ENCODE assay signal across 8 cellular contexts in genomic region chr13:21458457-21458815, GRCh38. TPM values are rescaled to one million over a fixed set of nuclear protein-coding genes. Genes with fewer than 3 reads are reported as not detected.
DNase-seq lines count a peak whose midpoint lies in the region; ATAC-seq and TF ChIP-seq lines count a peak whose summit lies in the region.

No MANE protein-coding gene starts in this region.

- peaks cover 11% of the 10 kb centered on the region for H3K36me3 Mint-ChIP-seq in CD4-positive, CD25-positive, alpha-beta regulatory T cell

- peaks cover 0 to 2% (median 0%) of the 10 kb centered on the region in 7 donors for H3K9me3 Mint-ChIP-seq in CD4-positive, CD25-positive, alpha-beta regulatory T cell

- ATAC-seq in CD4-positive, CD25-positive, alpha-beta regulatory T cell (ENCODE audit: low read depth in 2 of 2): no peak
- ATAC-seq in GM19328 (IDR thresholded peaks at IDR 0.05; ENCODE audit: unreplicated experiment) (peak; percentile 28), HG03520 (IDR thresholded peaks at IDR 0.05; ENCODE audit: unreplicated experiment) (peak; percentile 34)

- peak overlapping the region; percentile 76 to 94 (median 93) for H3K27ac Mint-ChIP-seq in CD4-positive, CD25-positive, alpha-beta regulatory T cell

- peak overlapping the region; percentile 94 to 99 (median 95) for H3K4me3 Mint-ChIP-seq in CD4-positive, CD25-positive, alpha-beta regulatory T cell

- DNase-seq in CD4-positive, CD25-positive, alpha-beta regulatory T cell: peak; percentile 34 to 72 (median 38)
- DNase-seq in SK-MEL-5 (ENCODE audit: low read depth, low spot score) (peak; percentile 52), adrenal gland (peak; percentile 26 to 74 (median 54)), NCI-H446 treated with DMSO at 0.1 percent for 48 hours (lab: John Stamatoyannopoulos, UW) (no peak)
- peak; percentile 24 to 49 (median 35) for DNase-seq in stimulated activated CD4-positive, alpha-beta T cell treated with anti-CD3 and anti-CD28 coated beads, Interleukin-12 subunit alpha, Interleukin-12 subunit beta, amount 100 ng/mL, for 48 hours (ENCODE audit: low read depth in 2 of 3, low spot score in 1 of 3)

- no peak for TF ChIP-seq POLR2A in adrenal gland (IDR thresholded peaks at IDR 0.05)

- no peaks in the 10 kb centered on the region for H3K36me3 ChIP-seq in CD4-positive, CD25-positive, alpha-beta regulatory T cell (ENCODE audit: control insufficient read depth, insufficient read depth, low read length)
- H3K36me3 ChIP-seq in adrenal gland (replicated peaks in 1 of 2) (no peaks in the 10 kb centered on the region), iPS-18a (ENCODE audit: control insufficient read depth, low read depth, low read length) (no peaks in the 10 kb centered on the region)

- H3K27ac ChIP-seq in CD4-positive, CD25-positive, alpha-beta regulatory T cell (ENCODE audit: insufficient read depth, low read length, poor library complexity, severe bottlenecking): peak overlapping the region; percentile 85
- H3K27ac ChIP-seq in adrenal gland: peak overlapping the region in 4 of 5 donors; percentile 86 to 93 (median 92)
- peak overlapping the region; percentile 73 for H3K27ac ChIP-seq in iPS-18a (ENCODE audit: low read length)

- no peaks in the 10 kb centered on the region for H3K9me3 ChIP-seq in CD4-positive, CD25-positive, alpha-beta regulatory T cell (ENCODE audit: control insufficient read depth in 2 of 2, low read length in 2 of 2)
- H3K9me3 ChIP-seq in adrenal gland (replicated peaks in 1 of 3) (no peaks in the 10 kb centered on the region), iPS-18a (ENCODE audit: control insufficient read depth, low read depth, low read length) (no peaks in the 10 kb centered on the region)

- peaks cover 25 to 49% (median 34%) of the 10 kb centered on the region in 4 donors for H3K4me1 Mint-ChIP-seq in CD4-positive, CD25-positive, alpha-beta regulatory T cell

- H3K4me1 ChIP-seq in CD4-positive, CD25-positive, alpha-beta regulatory T cell (ENCODE audit: control insufficient read depth, insufficient read depth, low read length, poor library complexity, severe bottlenecking): peaks cover 26% of the 10 kb centered on the region
- H3K4me1 ChIP-seq in adrenal gland (replicated peaks in 1 of 2) (peaks cover 0 to 18% of the 10 kb centered on the region in 2 donors), iPS-18a (ENCODE audit: control insufficient read depth, low read depth, low read length) (peaks cover 12% of the 10 kb centered on the region)

- intact Hi-C loops in adrenal gland (cut with DNase I): no loop called here

- H3K4me3 ChIP-seq in CD4-positive, CD25-positive, alpha-beta regulatory T cell (ENCODE audit: low read depth, low read length): peak overlapping the region; percentile 95
- H3K4me3 ChIP-seq in adrenal gland: peak overlapping the region; percentile 19 to 98 (median 61)
- peak overlapping the region; percentile 98 for H3K4me3 ChIP-seq in iPS-18a (ENCODE audit: low read length)

- H3K27me3 ChIP-seq in CD4-positive, CD25-positive, alpha-beta regulatory T cell (ENCODE audit: control insufficient read depth, insufficient read depth, low read length): no peaks in the 10 kb centered on the region
- no peaks in the 10 kb centered on the region for H3K27me3 ChIP-seq in adrenal gland
- no peaks in the 10 kb centered on the region for H3K27me3 ChIP-seq in iPS-18a (ENCODE audit: control insufficient read depth, insufficient read depth, low read length)

- WGBS in adrenal gland, 4 donors: 0% methylated on average over 16 of the region's 16 CpGs

- TF ChIP-seq CTCF in adrenal gland (IDR thresholded peaks at IDR 0.05): no peak

- no peaks in the 10 kb centered on the region for H3K27me3 Mint-ChIP-seq in CD4-positive, CD25-positive, alpha-beta regulatory T cell

- in situ Hi-C loops in SK-MEL-5 (cut with HindIII; ENCODE audit: low pct_unique_long_range_greater_than_20kb, low sequenced_read_pairs): no loop called here

- peak overlapping the region; percentile 94 for H3K9ac ChIP-seq in iPS-18a (ENCODE audit: low read length)

RNA-seq across cellular contexts. Expression of gene ZDHHC20, which starts 0.7 kb away (rescaled TPM):
- total RNA-seq in CD4-positive, CD25-positive, alpha-beta regulatory T cell: 84.4 TPM
- 10 to 100 TPM; 36.9 to 43.1 (median 39.4) TPM for polyA plus RNA-seq in CD4-positive, CD25-positive, alpha-beta regulatory T cell
- 121 and 131 TPM in 2 replicates for total RNA-seq in SK-MEL-5 (2014; rRNA removed; shearing (Covaris generic))
- polyA plus RNA-seq in SK-MEL-5 (2015; cell fraction: cytosol; rRNA removed): 58.7 and 79.4 TPM in 2 replicates
- 36.8 and 48.3 TPM in 2 replicates for polyA plus RNA-seq in SK-MEL-5 (2015; cell fraction: nucleus; rRNA removed)
- total RNA-seq in adrenal gland: 10 to 100 TPM; 36.3 to 93.0 (median 47.3) TPM
- polyA plus RNA-seq in adrenal gland: 10 to 100 TPM in 1 of 3 donors, 1 to 10 TPM in 2; 7.0 to 38.0 (median 7.5) TPM

Comparison
In these comparisons a context has a peak if more than half of its experiments do, and no peak if none do; other contexts are left out.
1. ATAC-seq: peak in GM19328 (single experiment) and HG03520 (single experiment); none in CD4-positive, CD25-positive, alpha-beta regulatory T cell (0 of 2).
2. Peak in every context shown above with its lines, with median percentiles within 50 percentile points of each other: H3K27ac ChIP-seq and H3K4me3 ChIP-seq.